Comparison of ENCODE assay signal across 8 cellular contexts in the genomic region with DNA sequence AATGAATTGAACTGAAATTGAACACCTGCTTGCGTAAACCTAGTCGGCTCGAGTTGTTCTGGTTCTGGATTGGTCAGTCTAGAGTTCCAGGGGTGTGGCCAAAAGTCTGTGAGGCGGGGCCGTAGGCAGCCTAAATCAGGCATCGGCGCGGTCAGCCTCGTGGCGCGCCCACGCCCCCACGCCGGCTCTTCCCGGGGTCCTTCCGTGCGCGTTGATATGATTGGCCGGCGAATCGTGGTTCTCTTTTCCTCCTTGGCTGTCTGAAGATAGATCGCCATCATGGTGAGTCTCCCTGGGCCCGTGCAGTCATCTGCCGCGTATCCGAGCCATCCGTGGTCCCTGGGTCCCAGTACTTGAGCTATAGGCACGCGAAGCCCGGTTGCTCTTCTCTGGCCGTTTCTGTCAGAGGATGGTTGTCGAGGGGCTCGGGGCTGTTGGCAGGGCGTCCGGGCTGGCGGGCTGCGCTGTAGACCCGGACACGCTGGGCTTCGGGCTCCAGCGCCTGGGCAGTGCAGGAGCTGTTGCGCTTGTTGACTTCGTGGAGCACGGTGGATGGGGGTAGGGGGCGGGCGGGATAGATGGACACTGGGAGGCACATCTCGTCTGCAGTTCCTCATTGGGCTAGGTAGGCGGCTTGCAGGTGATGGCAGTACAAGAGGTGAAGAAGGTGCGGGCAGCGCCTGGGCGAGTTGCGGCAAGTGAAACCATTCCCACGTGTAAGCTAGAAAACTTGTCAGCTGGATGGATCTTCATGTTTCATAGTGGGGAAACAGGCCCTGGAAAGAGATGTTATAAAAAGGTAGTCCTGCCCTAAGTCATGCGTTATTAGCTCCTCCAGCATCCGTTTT.
A peak's percentile ranks its signal among the peaks of the same experiment; 100 is the strongest.
DNase-seq lines count a peak whose midpoint lies in the region; ATAC-seq and TF ChIP-seq lines count a peak whose summit lies in the region.

Gene RPS24, plus strand, starts transcription at position 241 of the 848 bp plus-strand sequence. Its CDS starts 39 bp downstream, at position 280.

- peak; percentile 84 for ATAC-seq in GM19025 (IDR thresholded peaks at IDR 0.05; ENCODE audit: low read depth, unreplicated experiment)
- ATAC-seq in HG03342 (IDR thresholded peaks at IDR 0.05; ENCODE audit: unreplicated experiment) = peak; percentile 85
- ATAC-seq in central memory CD8-positive, alpha-beta T cell (replicated peaks; ENCODE audit: extremely low read depth, poor library complexity, severe bottlenecking) = peak; percentile 80

- H3K36me3 Mint-ChIP-seq in central memory CD8-positive, alpha-beta T cell (ENCODE audit: insufficient read depth) = peaks cover 53% of the 10 kb centered on the region

- no peaks in the 10 kb centered on the region for H3K27me3 Mint-ChIP-seq in central memory CD8-positive, alpha-beta T cell

- peak within 1 kb of the TSS; percentile 95 for H3K4me3 ChIP-seq in AG09309 (ENCODE audit: control insufficient read depth, low read depth, low read length)

- peak within 1 kb of the TSS; percentile 81 for H3K4me3 Mint-ChIP-seq in central memory CD8-positive, alpha-beta T cell

- no peaks in the 10 kb centered on the region for H3K9me3 Mint-ChIP-seq in central memory CD8-positive, alpha-beta T cell

- peaks cover 54% of the 10 kb centered on the region for H3K4me1 Mint-ChIP-seq in central memory CD8-positive, alpha-beta T cell

- peak within 1 kb of the TSS; percentile 67 for H3K27ac Mint-ChIP-seq in central memory CD8-positive, alpha-beta T cell (ENCODE audit: low read depth)

- TF ChIP-seq CTCF in AG09309 (IDR thresholded peaks at IDR 0.05; ENCODE audit: control insufficient read depth, insufficient read depth, low read depth, low read length, missing control alignments) = no peak

- peak; percentile 87 for DNase-seq in AG09309 (ENCODE audit: low read depth)
- DNase-seq in NCI-H446 (lab: John Stamatoyannopoulos, UW) = peak; percentile 78 to 96
- DNase-seq in activated CD4-positive, CD25-positive, alpha-beta regulatory T cell treated with anti-CD3 and anti-CD28 coated beads, Interleukin-2, amount 50 U/mL, for 16 hours (ENCODE audit: low read depth, low spot score) = peak; percentile 90
- peak; percentile 90 to 92 for DNase-seq in central memory CD8-positive, alpha-beta T cell (ENCODE audit: low spot score in 2 of 2)
- peak; percentile 99 for DNase-seq in iris pigment epithelial cell (ENCODE audit: low read depth)
- DNase-seq in stimulated activated CD4-positive, alpha-beta T cell treated with anti-CD3 and anti-CD28 coated beads, Interleukin-12 subunit alpha, Interleukin-12 subunit beta, amount 100 ng/mL, for 24 hours (ENCODE audit: low read depth in 2 of 2) = peak; percentile 90 to 91

Comparison
In these comparisons a context has a peak if more than half of its experiments do, and no peak if none do; other contexts are left out.
1. Peak in every context shown above with its lines: DNase-seq, ATAC-seq and H3K4me3 ChIP-seq.